29 cellular contexts compared by ENCODE assay signal in the genomic region with DNA sequence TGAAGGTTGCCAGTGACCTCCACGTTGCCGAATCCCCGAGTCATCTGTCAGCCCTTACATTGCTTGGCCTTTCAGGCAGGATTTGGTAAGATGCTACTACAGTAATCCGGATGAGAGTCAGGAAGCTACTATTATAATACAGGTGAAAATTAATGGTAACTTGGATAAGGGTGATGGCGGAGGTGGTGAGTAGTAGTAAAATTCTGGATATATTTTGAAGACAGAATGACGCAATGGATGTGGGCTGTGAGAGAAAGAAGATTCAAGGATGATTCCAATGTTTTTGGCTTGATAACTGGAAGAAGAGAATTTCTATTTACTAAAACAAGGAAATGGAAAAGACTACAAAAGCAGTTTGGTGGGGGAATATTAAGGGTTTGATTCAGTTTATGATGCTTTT. TPM values are rescaled to one million over a fixed set of nuclear protein-coding genes. Genes with fewer than 3 reads are reported as not detected.
DNase-seq lines count a peak whose midpoint lies in the region; ATAC-seq and TF ChIP-seq lines count a peak whose summit lies in the region.
"Had no signal": no experiment of that assay in that cellular context is flagged by ENCODE, and none has a peak within 500 bp of the region (broad histone marks: within the 10 kb centered on the region; RNA-seq: fewer than 3 reads in every experiment).

No MANE protein-coding gene starts in this region.

- no peak overlapping the region for H3K27ac ChIP-seq in neural progenitor cell

- H3K79me2 ChIP-seq in neural progenitor cell (ENCODE audit: low read depth) = peaks cover 31% of the 10 kb centered on the region

- peaks cover 9% of the 10 kb centered on the region for H3K4me1 ChIP-seq in neural progenitor cell

- no peaks in the 10 kb centered on the region for H3K27me3 Mint-ChIP-seq in activated naive CD4-positive, alpha-beta T cell treated with anti-CD3 and anti-CD28 coated beads, Interleukin-2, amount 50 U/mL, for 24 hours
- H3K27me3 Mint-ChIP-seq in IgD-negative memory B cell = no peaks in the 10 kb centered on the region
- peaks cover 6% of the 10 kb centered on the region for H3K27me3 Mint-ChIP-seq in endothelial cell (ENCODE audit: unreplicated experiment)
- peaks cover 6% of the 10 kb centered on the region for H3K27me3 Mint-ChIP-seq in neural progenitor cell (ENCODE audit: insufficient read depth, low read depth)
- H3K27me3 Mint-ChIP-seq: activated T-cell treated with anti-CD3 and anti-CD28 coated beads, Interleukin-2, amount 50 U/mL, for 24 hours had no signal

- peaks cover 6% of the 10 kb centered on the region for H3K36me3 Mint-ChIP-seq in activated naive CD4-positive, alpha-beta T cell treated with anti-CD3 and anti-CD28 coated beads, Interleukin-2, amount 50 U/mL, for 24 hours
- no peaks in the 10 kb centered on the region for H3K36me3 Mint-ChIP-seq in IgD-negative memory B cell
- peaks cover 12% of the 10 kb centered on the region for H3K36me3 Mint-ChIP-seq in endothelial cell (ENCODE audit: low read depth, unreplicated experiment)
- no peaks in the 10 kb centered on the region for H3K36me3 Mint-ChIP-seq in neural progenitor cell

- H3K27ac Mint-ChIP-seq in activated naive CD4-positive, alpha-beta T cell treated with anti-CD3 and anti-CD28 coated beads, Interleukin-2, amount 50 U/mL, for 24 hours = peak overlapping the region; percentile 21
- H3K27ac Mint-ChIP-seq in IgD-negative memory B cell (peak overlapping the region in 2 of 3 donors; percentile 20 to 55), endothelial cell (ENCODE audit: unreplicated experiment) (no peak overlapping the region), neural progenitor cell (no peak overlapping the region)

- H3K9me3 Mint-ChIP-seq in activated naive CD4-positive, alpha-beta T cell treated with anti-CD3 and anti-CD28 coated beads, Interleukin-2, amount 50 U/mL, for 24 hours = no peaks in the 10 kb centered on the region
- H3K9me3 Mint-ChIP-seq in IgD-negative memory B cell (no peaks in the 10 kb centered on the region), endothelial cell (ENCODE audit: unreplicated experiment) (no peaks in the 10 kb centered on the region), neural progenitor cell (no peaks in the 10 kb centered on the region)
- H3K9me3 Mint-ChIP-seq: activated T-cell treated with anti-CD3 and anti-CD28 coated beads, Interleukin-2, amount 50 U/mL, for 24 hours; T-helper 1 cell treated with Interleukin-12 subunit alpha and Interleukin-12 subunit beta and Interleukin-4 antibody, amounts not matched to agents 30 μg/mL and 1 μg/mL, for 36 hours had no signal

- DNase-seq in activated naive CD4-positive, alpha-beta T cell treated with Interleukin-2 at 50 U/mL for 16 hours = no peak
- DNase-seq in endothelial cell (ENCODE audit: low spot score) (no peak), neural progenitor cell (ENCODE audit: low spot score) (no peak), inferior parietal cortex (ENCODE audit: extremely low spot score) (no peak), hepatic stellate cell (ENCODE audit: low spot score) (no peak)
- DNase-seq: activated gamma-delta T cell treated with Interleukin-2 at 50 U/mL for 16 hours; activated T-cell treated with anti-CD3 and anti-CD28 coated beads, Interleukin-2, amount 50 U/mL, for 24 hours; adrenal gland; body of pancreas; foreskin melanocyte; heart right ventricle; kidney glomerular epithelial cell; NCI-H1436; NCI-H2081; NCI-H2227 treated with DMSO at 0.1 percent for 48 hours; NCI-H526 treated with DMSO at 0.1 percent for 48 hours; PC-9; right cardiac atrium; SK-N-SH; stimulated activated CD4-positive, alpha-beta T cell treated with anti-CD3 and anti-CD28 coated beads, Interleukin-2, amount 100 ng/mL, for 48 hours had no signal

- no peaks in the 10 kb centered on the region for H4K20me1 ChIP-seq in neural progenitor cell (ENCODE audit: low read depth)

- H3K4me2 ChIP-seq in neural progenitor cell = no peak overlapping the region

- ATAC-seq in HG02571 (IDR thresholded peaks at IDR 0.05; ENCODE audit: unreplicated experiment) = no peak
- ATAC-seq: body of pancreas, heart right ventricle, right cardiac atrium, Right ventricle myocardium inferior had no signal

- peaks cover 39% of the 10 kb centered on the region for H3K4me1 Mint-ChIP-seq in activated naive CD4-positive, alpha-beta T cell treated with anti-CD3 and anti-CD28 coated beads, Interleukin-2, amount 50 U/mL, for 24 hours
- peaks cover 9 to 36% (median 18%) of the 10 kb centered on the region in 3 donors for H3K4me1 Mint-ChIP-seq in IgD-negative memory B cell
- peaks cover 34% of the 10 kb centered on the region for H3K4me1 Mint-ChIP-seq in endothelial cell (ENCODE audit: unreplicated experiment)
- peaks cover 23% of the 10 kb centered on the region for H3K4me1 Mint-ChIP-seq in neural progenitor cell

- no peak overlapping the region for H2AFZ ChIP-seq in neural progenitor cell (replicated peaks)
- H2AFZ ChIP-seq: PC-9 had no signal

- H3K27me3 ChIP-seq in neural progenitor cell = no peaks in the 10 kb centered on the region
- H3K27me3 ChIP-seq: adrenal gland, body of pancreas, heart right ventricle, spleen, tibial nerve had no signal

- no peak overlapping the region for H3K9ac ChIP-seq in neural progenitor cell
- H3K9ac ChIP-seq: SK-N-SH had no signal

- TF ChIP-seq CTCF in endothelial cell (IDR thresholded peaks at IDR 0.05; ENCODE audit: unreplicated experiment) (no peak), neural progenitor cell (IDR thresholded peaks at IDR 0.05) (no peak)

- no peaks in the 10 kb centered on the region for H3K36me3 ChIP-seq in neural progenitor cell
- H3K36me3 ChIP-seq: adrenal gland, HAP-1 had no signal

- peak overlapping the region; percentile 15 for H3K4me3 Mint-ChIP-seq in activated naive CD4-positive, alpha-beta T cell treated with anti-CD3 and anti-CD28 coated beads, Interleukin-2, amount 50 U/mL, for 24 hours
- peak overlapping the region; percentile 45 to 89 (median 75) for H3K4me3 Mint-ChIP-seq in IgD-negative memory B cell
- peak overlapping the region; percentile 56 for H3K4me3 Mint-ChIP-seq in endothelial cell (ENCODE audit: unreplicated experiment)
- H3K4me3 Mint-ChIP-seq in neural progenitor cell = peak overlapping the region; percentile 64

- H3F3A ChIP-seq in neural progenitor cell (ENCODE audit: low read depth) = peaks cover 18% of the 10 kb centered on the region

- H3K4me3 ChIP-seq in neural progenitor cell = no peak overlapping the region
- H3K4me3 ChIP-seq: body of pancreas, HAP-1, lung, tibial nerve had no signal

- H3K9me3 ChIP-seq in neural progenitor cell (ENCODE audit: low read depth) = no peaks in the 10 kb centered on the region
- H3K9me3 ChIP-seq: adrenal gland, body of pancreas, HAP-1, heart right ventricle, SK-N-SH, spleen, tibial nerve had no signal

RNA-seq across cellular contexts. Expression of gene DNAJB12, which starts 1.4 kb away (rescaled TPM):
- polyA plus RNA-seq in IgD-negative memory B cell = 27.6 TPM
- total RNA-seq in endothelial cell (ENCODE audit: unreplicated experiment) = 20.5 TPM
- total RNA-seq in neural progenitor cell (ENCODE audit: low replicate concordance) = 8.8 and 16.1 TPM in 2 replicates

Comparison
In these comparisons a context has a peak if more than half of its experiments do, and no peak if none do; other contexts are left out.
1. H3K27ac Mint-ChIP-seq: peak in activated naive CD4-positive, alpha-beta T cell treated with anti-CD3 and anti-CD28 coated beads, Interleukin-2, amount 50 U/mL, for 24 hours (single experiment) and IgD-negative memory B cell (2 of 3); none in endothelial cell (single experiment) and neural progenitor cell (single experiment).
2. H3K4me3 Mint-ChIP-seq: peak in every context shown above with its lines; median percentile 75 in IgD-negative memory B cell; 64 in neural progenitor cell; 56 in endothelial cell; 15 in activated naive CD4-positive, alpha-beta T cell treated with anti-CD3 and anti-CD28 coated beads, Interleukin-2, amount 50 U/mL, for 24 hours.